Comparison of ENCODE assay signal across 9 cellular contexts in genomic region chr12:54420766-54421144, GRCh38. TPM values are rescaled to one million over a fixed set of nuclear protein-coding genes. Genes with fewer than 3 reads are reported as not detected.
DNase-seq lines count a peak whose midpoint lies in the region; ATAC-seq and TF ChIP-seq lines count a peak whose summit lies in the region.
"Had no signal": no experiment of that assay in that cellular context is flagged by ENCODE, and none has a peak within 500 bp of the region (broad histone marks: within the 10 kb centered on the region; RNA-seq: fewer than 3 reads in every experiment).

No MANE protein-coding gene starts in this region.

- 69 to 85% (median 80%) methylated on average over 2 of the region's 2 CpGs for WGBS in adrenal gland, 4 donors

- no peak overlapping the region for H3K4me2 ChIP-seq in Karpas-422 (ENCODE audit: low read depth, low read length, poor library complexity, severe bottlenecking)

- no peaks in the 10 kb centered on the region for H3K79me2 ChIP-seq in Karpas-422 (ENCODE audit: low read length)

- H3K4me1 ChIP-seq in adrenal gland (replicated peaks in 1 of 2) (peaks cover 44 to 47% of the 10 kb centered on the region in 2 donors), lower lobe of right lung (peaks cover 38% of the 10 kb centered on the region), tibial artery (peaks cover 0 to 74% (median 45%) of the 10 kb centered on the region in 4 donors), Karpas-422 (ENCODE audit: low read length) (no peaks in the 10 kb centered on the region)

- peaks cover 10% of the 10 kb centered on the region for H3K36me3 Mint-ChIP-seq in activated CD4-positive, alpha-beta T cell treated with anti-CD3 and anti-CD28 coated beads, Interleukin-2, amount 10 ng/mL, durations not matched to agents 7 days and 5 days (ENCODE audit: low read depth)

- ATAC-seq in lower lobe of right lung (no peak), HG03175 (IDR thresholded peaks at IDR 0.05; ENCODE audit: unreplicated experiment) (no peak)

- POLR2A ChIA-PET in activated CD4-positive, alpha-beta T cell treated with anti-CD3 and anti-CD28 coated beads, Interleukin-2, amount 10 ng/mL, durations not matched to agents 7 days and 5 days (lab: Charles Lee), result no interaction called here

- H3K9ac ChIP-seq in Karpas-422 (ENCODE audit: low read length), result no peak overlapping the region

- no peak for DNase-seq in activated CD4-positive, alpha-beta T cell treated with anti-CD3 and anti-CD28 coated beads, Interleukin-2, amount 10 ng/mL, durations not matched to agents 7 days and 5 days
- no peak for DNase-seq in activated CD4-positive, alpha-beta T cell treated with anti-CD3 and anti-CD28 coated beads, Interleukin-2, amount 50 U/mL, for 48 hours
- DNase-seq in adrenal gland (no peak), lower lobe of right lung (no peak), tibial artery (peak; percentile 75 to 85), glomerular visceral epithelial cell (ENCODE audit: extremely low spot score) (no peak), Karpas-422 (no peak)

- H3K27me3 ChIP-seq in adrenal gland (no peaks in the 10 kb centered on the region), lower lobe of right lung (ENCODE audit: low read depth) (no peaks in the 10 kb centered on the region), tibial artery (no peaks in the 10 kb centered on the region), Karpas-422 (ENCODE audit: low read length) (no peaks in the 10 kb centered on the region)

- H3K9me2 ChIP-seq in Karpas-422 (replicated peaks; ENCODE audit: insufficient read depth, low read length), result no peaks in the 10 kb centered on the region

- H3K4me3 Mint-ChIP-seq in activated CD4-positive, alpha-beta T cell treated with anti-CD3 and anti-CD28 coated beads, Interleukin-2, amount 10 ng/mL, durations not matched to agents 7 days and 5 days, result peak overlapping the region; percentile 98

- H3K36me3 ChIP-seq in adrenal gland (replicated peaks in 1 of 2), result no peaks in the 10 kb centered on the region
- H3K36me3 ChIP-seq in lower lobe of right lung, result no peaks in the 10 kb centered on the region
- H3K36me3 ChIP-seq in tibial artery, result peaks cover 3 to 19% (median 19%) of the 10 kb centered on the region in 3 donors
- H3K36me3 ChIP-seq in Karpas-422 (ENCODE audit: insufficient read depth, low read length), result no peaks in the 10 kb centered on the region

- no peak overlapping the region for H2AFZ ChIP-seq in Karpas-422 (ENCODE audit: low read length)

- CTCF ChIA-PET in activated CD4-positive, alpha-beta T cell treated with anti-CD3 and anti-CD28 coated beads, Interleukin-2, amount 10 ng/mL, durations not matched to agents 7 days and 5 days (lab: Charles Lee), result interaction anchor here (1.0 to 7.3 kb wide), 5 partner anchors 9 to 20 kb away, joined by 3 to 64 read pairs (median 6); no protein-coding TSS in a partner anchor

- no peak for TF ChIP-seq POLR2A in adrenal gland (IDR thresholded peaks at IDR 0.05)

- no peaks in the 10 kb centered on the region for H3K9me3 Mint-ChIP-seq in activated CD4-positive, alpha-beta T cell treated with anti-CD3 and anti-CD28 coated beads, Interleukin-2, amount 10 ng/mL, durations not matched to agents 7 days and 5 days

- H3K9me3 ChIP-seq in adrenal gland (replicated peaks in 1 of 3), result no peaks in the 10 kb centered on the region
- H3K9me3 ChIP-seq in lower lobe of right lung, result no peaks in the 10 kb centered on the region
- H3K9me3 ChIP-seq in tibial artery, result no peaks in the 10 kb centered on the region
- no peaks in the 10 kb centered on the region for H3K9me3 ChIP-seq in Karpas-422 (ENCODE audit: low read length)

- H3K27ac ChIP-seq in adrenal gland (peak overlapping the region in 3 of 5 donors; percentile 17 to 68 (median 43)), lower lobe of right lung (peak overlapping the region; percentile 87), tibial artery (peak overlapping the region; percentile 93 to 98), Karpas-422 (ENCODE audit: low read length) (no peak overlapping the region)

- H3K27ac Mint-ChIP-seq in activated CD4-positive, alpha-beta T cell treated with anti-CD3 and anti-CD28 coated beads, Interleukin-2, amount 10 ng/mL, durations not matched to agents 7 days and 5 days, result peak overlapping the region; percentile 76

- no peaks in the 10 kb centered on the region for H4K20me1 ChIP-seq in Karpas-422 (ENCODE audit: insufficient read depth, low read depth, low read length)

- intact Hi-C loops in adrenal gland (cut with DNase I) (no loop called here), lower lobe of right lung (cut with DNase I) (no loop called here), tibial artery (cut with DNase I; ENCODE audit: low total_unique reads) (no loop called here)

- peaks cover 44% of the 10 kb centered on the region for H3K27me3 Mint-ChIP-seq in activated CD4-positive, alpha-beta T cell treated with anti-CD3 and anti-CD28 coated beads, Interleukin-2, amount 10 ng/mL, durations not matched to agents 7 days and 5 days

- peaks cover 44% of the 10 kb centered on the region for H3K4me1 Mint-ChIP-seq in activated CD4-positive, alpha-beta T cell treated with anti-CD3 and anti-CD28 coated beads, Interleukin-2, amount 10 ng/mL, durations not matched to agents 7 days and 5 days

- TF ChIP-seq CTCF in adrenal gland (IDR thresholded peaks at IDR 0.05) (no peak), lower lobe of right lung (IDR thresholded peaks at IDR 0.05) (no peak), tibial artery (IDR thresholded peaks at IDR 0.05) (no peak)

- H3K4me3 ChIP-seq in adrenal gland, result no peak overlapping the region
- no peak overlapping the region for H3K4me3 ChIP-seq in lower lobe of right lung
- peak overlapping the region; percentile 83 to 88 for H3K4me3 ChIP-seq in tibial artery
- no peak overlapping the region for H3K4me3 ChIP-seq in Karpas-422 (ENCODE audit: low read length)

RNA-seq across cellular contexts. Expression of gene ITGA5, which starts 1.7 kb away (rescaled TPM):
- 10 to 100 TPM; 83.5 to 88.7 TPM for total RNA-seq in activated CD4-positive, alpha-beta T cell treated with anti-CD3 and anti-CD28 coated beads, Interleukin-2, amount 10 ng/mL, durations not matched to agents 7 days and 5 days
- 100 to 1,000 TPM in 3 of 8 donors, 10 to 100 TPM in 5; 64.9 to 141 (median 75.9) TPM for total RNA-seq in adrenal gland
- 100 to 1,000 TPM in 1 of 3 donors, 10 to 100 TPM in 2; 52.2 to 118 (median 56.7) TPM for polyA plus RNA-seq in adrenal gland
- total RNA-seq in lower lobe of right lung, result 97.1 TPM
- total RNA-seq in Karpas-422 (2014; rRNA removed; shearing (Covaris generic); ENCODE audit: low replicate concordance), result not detected in 2 replicates

RNA-seq across cellular contexts. Expression of gene ZNF385A, which starts 36.2 kb away (rescaled TPM):
- 1 to 10 TPM in 1 of 2 experiments, under 1 TPM in 1; 0.48 to 1.3 TPM for total RNA-seq in activated CD4-positive, alpha-beta T cell treated with anti-CD3 and anti-CD28 coated beads, Interleukin-2, amount 10 ng/mL, durations not matched to agents 7 days and 5 days
- 10 to 100 TPM in 6 of 8 donors, 1 to 10 TPM in 2; 6.5 to 38.2 (median 13.1) TPM for total RNA-seq in adrenal gland
- polyA plus RNA-seq in adrenal gland, result 10 to 100 TPM in 2 of 3 donors, 1 to 10 TPM in 1; 2.7 to 28.0 (median 24.3) TPM
- 28.3 TPM for total RNA-seq in lower lobe of right lung
- total RNA-seq in Karpas-422 (2014; rRNA removed; shearing (Covaris generic); ENCODE audit: low replicate concordance), result 4.1 and 12.2 TPM in 2 replicates

RNA-seq across cellular contexts. Expression of gene GTSF1, which starts 52.6 kb away (rescaled TPM):
- total RNA-seq in activated CD4-positive, alpha-beta T cell treated with anti-CD3 and anti-CD28 coated beads, Interleukin-2, amount 10 ng/mL, durations not matched to agents 7 days and 5 days, result 10 to 100 TPM in 1 of 2 experiments, 1 to 10 TPM in 1; 8.5 to 10.8 TPM
- total RNA-seq in adrenal gland, result under 1 TPM in 3 of 8 donors, not detected in 5; 0.50 to 0.90 (median 0.61) TPM
- polyA plus RNA-seq in adrenal gland, result 1 to 10 TPM in 1 of 3 donors, under 1 TPM in 1, not detected in 1; 0.37 to 2.2 TPM
- total RNA-seq in lower lobe of right lung, result 4.5 TPM
- 80.4 and 119 TPM in 2 replicates for total RNA-seq in Karpas-422 (2014; rRNA removed; shearing (Covaris generic); ENCODE audit: low replicate concordance)
- total RNA-seq: dermis microvascular lymphatic vessel endothelial cell had no signal

RNA-seq across cellular contexts. Expression of gene GPR84, which starts 56.5 kb away (rescaled TPM):
- under 1 TPM; 0.15 to 0.33 TPM for total RNA-seq in activated CD4-positive, alpha-beta T cell treated with anti-CD3 and anti-CD28 coated beads, Interleukin-2, amount 10 ng/mL, durations not matched to agents 7 days and 5 days
- 1 to 10 TPM in 5 of 8 donors, under 1 TPM in 3; 0.18 to 6.8 (median 1.3) TPM for total RNA-seq in adrenal gland
- 1 to 10 TPM in 1 of 3 donors, under 1 TPM in 2; 0.56 to 1.3 (median 0.93) TPM for polyA plus RNA-seq in adrenal gland
- total RNA-seq in lower lobe of right lung, result 0.65 TPM
- 0.29 TPM in 1 of 2 replicates, not detected in the other for total RNA-seq in Karpas-422 (2014; rRNA removed; shearing (Covaris generic); ENCODE audit: low replicate concordance)
- total RNA-seq: dermis microvascular lymphatic vessel endothelial cell had no signal

Comparison
In these comparisons a context has a peak if more than half of its experiments do, and no peak if none do; other contexts are left out.
1. DNase-seq: peak in tibial artery (2 of 2); none in activated CD4-positive, alpha-beta T cell treated with anti-CD3 and anti-CD28 coated beads, Interleukin-2, amount 10 ng/mL, durations not matched to agents 7 days and 5 days (single experiment), activated CD4-positive, alpha-beta T cell treated with anti-CD3 and anti-CD28 coated beads, Interleukin-2, amount 50 U/mL, for 48 hours (0 of 2), adrenal gland (0 of 7), lower lobe of right lung (single experiment), glomerular visceral epithelial cell (single experiment) and Karpas-422 (single experiment).
2. H3K4me3 ChIP-seq: peak in tibial artery (2 of 2); none in adrenal gland (0 of 4), lower lobe of right lung (single experiment) and Karpas-422 (single experiment).
3. RNA of gene ITGA5, which starts 1.7 kb away (total RNA-seq): 97.1 TPM in lower lobe of right lung (single experiment), 83.5 to 88.7 TPM in activated CD4-positive, alpha-beta T cell treated with anti-CD3 and anti-CD28 coated beads, Interleukin-2, amount 10 ng/mL, durations not matched to agents 7 days and 5 days and 64.9 to 141 TPM in adrenal gland; not detected in Karpas-422; every median in the first group is over 10 times any median in the second.